Comparison of ENCODE assay signal across 21 cellular contexts in genomic region chr10:29671968-29672367, GRCh38. TPM values are rescaled to one million over a fixed set of nuclear protein-coding genes. Genes with fewer than 3 reads are reported as not detected.
A peak's percentile ranks its signal among the peaks of the same experiment; 100 is the strongest.
DNase-seq lines count a peak whose midpoint lies in the region; ATAC-seq, FAIRE-seq and TF ChIP-seq lines count a peak whose summit lies in the region.
"Had no signal": no experiment of that assay in that cellular context is flagged by ENCODE, and none has a peak within 500 bp of the region (broad histone marks: within the 10 kb centered on the region; RNA-seq: fewer than 3 reads in every experiment).

No MANE protein-coding gene starts in this region.

- CTCF ChIA-PET in K562 (lab: Yijun Ruan, JAX; ENCODE audit: low intra/inter-chr PET ratio) (no interaction called here), PC-9 (lab: Charles Lee) (no interaction called here)

- in situ Hi-C loops in K562 (cut with MboI), result no loop called here

- no peak overlapping the region for H3K4me3 ChIP-seq in K562
- no peak overlapping the region for H3K4me3 ChIP-seq in neutrophil (ENCODE audit: low read depth in 1 of 2, low read length in 1 of 2)
- no peak overlapping the region for H3K4me3 ChIP-seq in PC-9
- H3K4me3 ChIP-seq: BLaER1 had no signal

- H3K4me1 ChIP-seq in K562 (replicated peaks in 1 of 2; ENCODE audit: control insufficient read depth in 2 of 2, insufficient read depth in 2 of 2, low read length in 2 of 2) (no peaks in the 10 kb centered on the region), neutrophil (ENCODE audit: control insufficient read depth in 1 of 2, insufficient read depth in 1 of 2, low read depth in 1 of 2, low read length in 1 of 2) (peaks cover 6 to 23% of the 10 kb centered on the region in 2 experiments), PC-9 (replicated peaks; ENCODE audit: insufficient read depth) (peaks cover 25% of the 10 kb centered on the region)
- H3K4me1 ChIP-seq: BE2C, BLaER1 had no signal

- no peak for TF ChIP-seq EP300 in K562 (IDR thresholded peaks at IDR 0.05; ENCODE audit: low read length)

- H3K36me3 ChIP-seq in K562 (ENCODE audit: control insufficient read depth, insufficient read depth, low read length), result no peaks in the 10 kb centered on the region
- peaks cover 3% of the 10 kb centered on the region for H3K36me3 ChIP-seq in neutrophil
- no peaks in the 10 kb centered on the region; the same call in 1 of the 2 replicates for H3K36me3 ChIP-seq in PC-9 (ENCODE audit: low read depth)

- H3K9me3 ChIP-seq in K562 (replicated peaks; ENCODE audit: control insufficient read depth, insufficient read depth, low read depth, low read length) (no peaks in the 10 kb centered on the region), neutrophil (no peaks in the 10 kb centered on the region), PC-9 (ENCODE audit: insufficient read depth, low read depth) (peaks cover 5% of the 10 kb centered on the region; the same call in 1 of the 2 replicates)
- H3K9me3 ChIP-seq: BE2C had no signal

- intact Hi-C loops in K562 (cut with micrococcal nuclease), result no loop called here
- intact Hi-C loops in PC-9 (cut with micrococcal nuclease; ENCODE audit: unreplicated experiment), result no loop called here

- H4K20me1 ChIP-seq in K562 (replicated peaks; ENCODE audit: control insufficient read depth, insufficient read depth, low read length) (no peaks in the 10 kb centered on the region), PC-9 (ENCODE audit: insufficient read depth) (no peaks in the 10 kb centered on the region)
- H4K20me1 ChIP-seq: BLaER1 had no signal

- H3K9ac ChIP-seq in K562 (ENCODE audit: insufficient read depth in 1 of 2, low read depth in 2 of 2, low read length in 2 of 2), result no peak overlapping the region
- H3K9ac ChIP-seq: BLaER1 had no signal

- TF ChIP-seq POLR2A in K562 (conservative IDR thresholded peaks at IDR 0.05), result no peak

- no peaks in the 10 kb centered on the region for H3K9me2 ChIP-seq in PC-9 (ENCODE audit: insufficient read depth)

- DNase-seq in K562 (ENCODE audit: extremely low read depth in 1 of 4, low spot score in 3 of 4) (no peak), PC-9 (no peak), GF-D8 (lab: John Stamatoyannopoulos, UW) (no peak)
- no peak for DNase-seq in activated CD8-positive, alpha-beta memory T cell treated with anti-CD3 and anti-CD28 coated beads, Interleukin-2, amount 50 U/mL, for 48 hours
- DNase-seq: 8988T; ACHN; BE2C; C1 segment of cervical spinal cord; CD4-positive, alpha-beta memory T cell; CD4-positive, CD25-positive, alpha-beta regulatory T cell; CD8-positive, alpha-beta memory T cell; COR-L47; DMS79 treated with DMSO at 0.1 percent for 48 hours had no signal

- 0% methylated on average over 2 of the region's 2 CpGs for WGBS in K562 (ENCODE audit: insufficient coverage, low coverage, missing lambda C conversion rate)

- H3K79me2 ChIP-seq in K562 (ENCODE audit: control insufficient read depth, insufficient read depth, low read length), result no peaks in the 10 kb centered on the region
- peaks cover 30% of the 10 kb centered on the region for H3K79me2 ChIP-seq in PC-9 (ENCODE audit: low read depth)

- peaks cover 26% of the 10 kb centered on the region for H3F3A ChIP-seq in PC-9 (ENCODE audit: insufficient read depth, low read depth)

- ATAC-seq in K562, result no peak

- no peak overlapping the region for H2AFZ ChIP-seq in K562 (ENCODE audit: low read depth, low read length)
- no peak overlapping the region for H2AFZ ChIP-seq in PC-9

- no peaks in the 10 kb centered on the region for H3K9me1 ChIP-seq in K562 (ENCODE audit: control insufficient read depth, insufficient read depth, low read length)

- H3K27me3 ChIP-seq in K562 (ENCODE audit: control insufficient read depth in 2 of 2, insufficient read depth in 2 of 2, low read length in 2 of 2) (no peaks in the 10 kb centered on the region), neutrophil (no peaks in the 10 kb centered on the region), PC-9 (ENCODE audit: insufficient read depth, low read depth) (no peaks in the 10 kb centered on the region)
- H3K27me3 ChIP-seq: BE2C, BLaER1 had no signal

- H3K4me2 ChIP-seq in K562 (ENCODE audit: insufficient read depth, low read length) (no peak overlapping the region), PC-9 (no peak overlapping the region)
- H3K4me2 ChIP-seq: BLaER1 had no signal

- no peak for TF ChIP-seq RAD21 in K562 (CRISPR knock-in tag; conservative IDR thresholded peaks at IDR 0.05 in 1 of 2, IDR thresholded peaks at IDR 0.05 in 1 of 2)

- POLR2A ChIA-PET in K562 (lab: Yijun Ruan, JAX) (no interaction called here), PC-9 (lab: Charles Lee; ENCODE audit: unreplicated experiment) (no interaction called here)

- H3K27ac ChIP-seq in VCaP (peak overlapping the region; percentile 70; the same call in 1 of the 2 replicates), K562 (ENCODE audit: extremely low read depth, low read depth, low read length) (no peak overlapping the region), neutrophil (peak overlapping the region; percentile 96), PC-9 (no peak overlapping the region)
- H3K27ac ChIP-seq: BLaER1 had no signal

- no peak for FAIRE-seq in K562 (lab: Jason Lieb, UNC)
- FAIRE-seq: A204.1, D721Med, G401.6, GM12891, GM19239 had no signal

- BruUV-seq in K562 (replicated peaks; lab: Mats Ljungman, UMichigan), result no TSS peak
- no TSS peak for BruUV-seq in PC-9 (replicated peaks; lab: Mats Ljungman, UMichigan)

- TF ChIP-seq CTCF in VCaP (conservative IDR thresholded peaks at IDR 0.05) (no peak), K562 (IDR thresholded peaks at IDR 0.05 in 2 of 3, conservative IDR thresholded peaks at IDR 0.05 in 1 of 3; ENCODE audit: insufficient read depth in 2 of 3, low read depth in 1 of 3, low read length in 3 of 3) (no peak), neutrophil (IDR thresholded peaks at IDR 0.05) (no peak), PC-9 (conservative IDR thresholded peaks at IDR 0.05) (no peak)

TF ChIP-seq in K562, 482 proteins besides CTCF, POLR2A, EP300 and RAD21 (continues in another document):
- TF ChIP-seq TCF15 (CRISPR knock-in tag; IDR thresholded peaks at IDR 0.05), result no peak

RNA-seq across cellular contexts. Expression of gene SVIL, which starts 37.2 kb away (rescaled TPM):
- total RNA-seq in K562 (2011; cell fraction: chromatin; rRNA removed; ENCODE audit: low replicate concordance), result not detected in 2 replicates
- not detected in 2 replicates for total RNA-seq in K562 (2011; cell fraction: nucleolus; rRNA removed)
- not detected in 2 replicates for total RNA-seq in K562 (2011; cell fraction: nucleoplasm; rRNA removed)
- 0.08 TPM in 1 of 2 replicates, not detected in the other for total RNA-seq in K562 (2014; rRNA removed)
- not detected in 2 replicates for total RNA-seq in K562 (2014; rRNA removed; fragmentation: Illumina TruSeq; extraction: Trizol)
- total RNA-seq in K562 (2015; rRNA removed; fragmentation: Illumina TruSeq; extraction: Trizol), result under 0.01 TPM in 1 of 2 replicates, not detected in the other
- total RNA-seq in K562 (2021), result 0.07 and 0.27 TPM in 2 replicates
- polyA plus RNA-seq in K562 (2011; rRNA removed), result 0.01 TPM in 1 of 2 replicates, not detected in the other
- polyA plus RNA-seq in K562 (2011; cell fraction: cytosol; rRNA removed), result 0.01 TPM in 1 of 2 replicates, not detected in the other
- polyA plus RNA-seq in K562 (2011; cell fraction: nucleus; rRNA removed), result not detected in 2 replicates
- polyA plus RNA-seq in K562 (2012), result 0.07 and 0.14 TPM in 2 replicates
- 0.01 TPM in 2 replicates for polyA plus RNA-seq in K562 (2014; fragmentation: Illumina TruSeq; extraction: Trizol)
- polyA plus RNA-seq in K562 (2014; fragmentation: Nextera tagmentation; extraction: Ambion mirVana), result under 1 TPM; 0.13 to 0.18 TPM
- polyA plus RNA-seq in K562 (2014; rRNA removed), result 0.03 TPM in 1 of 2 replicates, not detected in the other
- polyA minus RNA-seq in K562 (2011; rRNA and poly(A)+ RNA removed), result not detected in 2 replicates
- 0.27 TPM in 1 of 2 replicates, not detected in the other for polyA minus RNA-seq in K562 (2011; cell fraction: cytosol; rRNA and poly(A)+ RNA removed)
- polyA minus RNA-seq in K562 (2011; cell fraction: nucleus; rRNA and poly(A)+ RNA removed), result under 0.01 TPM in 1 of 2 replicates, not detected in the other
- 166 and 171 TPM in 2 replicates for total RNA-seq in PC-9 (2021)

Comparison
In these comparisons a context has a peak if more than half of its experiments do, and no peak if none do; other contexts are left out.
1. H3K27ac ChIP-seq: peak in VCaP (single experiment) and neutrophil (single experiment); none in K562 (single experiment) and PC-9 (single experiment).
2. RNA of gene SVIL, which starts 37.2 kb away (total RNA-seq): 166 to 171 TPM in PC-9; under 0.01 to 0.27 TPM in K562; every median in the first group is over 100 times any median in the second.